2 cellular contexts compared by ENCODE assay signal in the genomic region with DNA sequence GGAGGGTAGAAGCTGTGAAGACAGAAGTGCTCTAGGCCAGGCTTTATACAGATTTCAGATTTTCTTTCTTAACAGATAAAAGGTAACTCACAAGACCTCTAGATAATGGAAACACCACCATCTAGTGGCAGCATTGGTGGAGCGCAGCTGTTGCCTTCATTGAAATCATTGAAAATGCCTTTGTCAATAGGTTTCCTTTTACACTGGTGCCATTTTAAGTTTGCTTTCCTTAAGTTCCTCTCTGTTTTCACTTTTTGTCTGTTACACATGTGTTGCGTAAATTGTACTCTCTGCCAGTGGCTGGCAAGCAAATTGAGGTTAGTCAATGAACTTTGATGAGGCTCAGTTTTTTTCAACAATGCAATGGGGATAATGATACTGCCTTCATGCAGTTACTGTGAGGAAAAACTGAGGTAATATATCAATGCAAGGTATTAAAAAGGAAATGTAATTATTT.
TF ChIP-seq lines count a peak whose summit lies in the region.

No MANE protein-coding gene starts in this region.

TF ChIP-seq in GM12891, 5 proteins besides CTCF, POLR2A, EP300 and RAD21:
- TF ChIP-seq TAF1 (IDR thresholded peaks at IDR 0.05; ENCODE audit: low read depth, low read length) (no peak), POU2F2 (IDR thresholded peaks at IDR 0.05; ENCODE audit: low read depth, low read length) (no peak), POLR2AphosphoS5 (IDR thresholded peaks at IDR 0.05; ENCODE audit: low read depth, low read length) (no peak), SPI1 (IDR thresholded peaks at IDR 0.05; ENCODE audit: low read depth, low read length) (no peak), PAX5 (IDR thresholded peaks at IDR 0.05; ENCODE audit: insufficient read depth, low read length, severe bottlenecking) (no peak)

TF ChIP-seq in H1, 55 proteins besides CTCF, POLR2A, EP300 and RAD21:
- TF ChIP-seq CBX8 (IDR thresholded peaks at IDR 0.05; ENCODE audit: borderline replicate concordance, low read depth, low read length), result no peak
- no peak for TF ChIP-seq TEAD4 (IDR thresholded peaks at IDR 0.05; ENCODE audit: low read depth, low read length)
